ENCODE assay signal across 8 cellular contexts in genomic region chr2:176653856-176654443, GRCh38.
DNase-seq lines count a peak whose midpoint lies in the region; ATAC-seq and TF ChIP-seq lines count a peak whose summit lies in the region.

No MANE protein-coding gene starts in this region.

- H3K9me3 Mint-ChIP-seq in CD8-positive, alpha-beta T cell = no peaks in the 10 kb centered on the region
- no peaks in the 10 kb centered on the region for H3K9me3 Mint-ChIP-seq in activated T-cell treated with anti-CD3 and anti-CD28 coated beads, Interleukin-2, amount 50 U/mL, for 72 hours

- CTCF ChIA-PET in CD8-positive, alpha-beta T cell (lab: Charles Lee) = interaction anchor here (0.8 to 3.9 kb wide), 10 partner anchors 8 to 527 kb away, joined by 3 to 22 read pairs (median 4); no protein-coding TSS in a partner anchor

- TF ChIP-seq CTCF in CD8-positive, alpha-beta T cell (IDR thresholded peaks at IDR 0.05) = peak; percentile 42
- TF ChIP-seq CTCF in cardiac muscle cell (IDR thresholded peaks at IDR 0.05; ENCODE audit: low read depth, low read length) (peak; percentile 80), psoas muscle (IDR thresholded peaks at IDR 0.05) (peak; percentile 78)

- intact Hi-C loops in CD8-positive, alpha-beta T cell (cut with DNase I, micrococcal nuclease) = loop anchor here (2.0 to 10.0 kb wide), 6 partner anchors 158 to 761 kb away; no protein-coding TSS in a partner anchor
- intact Hi-C loops in psoas muscle (cut with DNase I) = loop anchor here (2.0 to 10.0 kb wide), 4 partner anchors 161 to 527 kb away; partner anchors contain the start of gene HOXD8 (in 2 of the 2)

- no peak overlapping the region for H3K27ac Mint-ChIP-seq in CD8-positive, alpha-beta T cell
- H3K27ac Mint-ChIP-seq in activated T-cell treated with anti-CD3 and anti-CD28 coated beads, Interleukin-2, amount 50 U/mL, for 72 hours = no peak overlapping the region

- H3K9me3 ChIP-seq in CD8-positive, alpha-beta T cell (ENCODE audit: low read length) = no peaks in the 10 kb centered on the region
- H3K9me3 ChIP-seq in cardiac muscle cell (ENCODE audit: low read depth) (no peaks in the 10 kb centered on the region), psoas muscle (no peaks in the 10 kb centered on the region)

- H3K36me3 ChIP-seq in CD8-positive, alpha-beta T cell (ENCODE audit: insufficient read depth, low read length) = no peaks in the 10 kb centered on the region
- H3K36me3 ChIP-seq in cardiac muscle cell = no peaks in the 10 kb centered on the region
- no peaks in the 10 kb centered on the region for H3K36me3 ChIP-seq in psoas muscle (ENCODE audit: insufficient read depth in 1 of 2, low read depth in 1 of 2)

- peak in 3 of 7 experiments; percentile 22 to 32 (median 22) for DNase-seq in CD8-positive, alpha-beta T cell
- DNase-seq in NCI-H226 (peak; percentile 47), cardiac muscle cell (ENCODE audit: low read depth in 1 of 2, low spot score in 1 of 2) (peak; percentile 75 to 80), psoas muscle (peak; percentile 58 to 76), NCI-H1048 (lab: John Stamatoyannopoulos, UW) (no peak)
- peak; percentile 37 to 44 for DNase-seq in activated T-cell treated with anti-CD3 and anti-CD28 coated beads, Interleukin-2, amount 50 U/mL, for 72 hours

- H3K4me1 ChIP-seq in CD8-positive, alpha-beta T cell (ENCODE audit: insufficient read depth, low read length) = peaks cover 12% of the 10 kb centered on the region
- H3K4me1 ChIP-seq in cardiac muscle cell (ENCODE audit: low read depth) (peaks cover 4% of the 10 kb centered on the region), psoas muscle (peaks cover 6% of the 10 kb centered on the region)

- H3K4me1 Mint-ChIP-seq in CD8-positive, alpha-beta T cell (ENCODE audit: low read depth) = peaks cover 14% of the 10 kb centered on the region
- H3K4me1 Mint-ChIP-seq in activated T-cell treated with anti-CD3 and anti-CD28 coated beads, Interleukin-2, amount 50 U/mL, for 72 hours (ENCODE audit: low read depth) = peaks cover 20% of the 10 kb centered on the region

- H3K4me3 ChIP-seq in CD8-positive, alpha-beta T cell (ENCODE audit: low read depth, low read length) = no peak overlapping the region
- H3K4me3 ChIP-seq in cardiac muscle cell (no peak overlapping the region), psoas muscle (no peak overlapping the region)

- no peak for ATAC-seq in CD8-positive, alpha-beta T cell
- ATAC-seq in GM18870 (IDR thresholded peaks at IDR 0.05; ENCODE audit: unreplicated experiment) (peak; percentile 49), HG03103 (IDR thresholded peaks at IDR 0.05; ENCODE audit: low read depth, unreplicated experiment) (peak; percentile 91), psoas muscle (peak; percentile 83 to 99 (median 90))
- ATAC-seq in activated T-cell treated with anti-CD3 and anti-CD28 coated beads, Interleukin-2, amount 50 U/mL, for 72 hours (replicated peaks in 1 of 2) = peak; percentile 59 to 67

- peaks cover 36% of the 10 kb centered on the region for H3K27me3 Mint-ChIP-seq in CD8-positive, alpha-beta T cell (ENCODE audit: low read depth)
- H3K27me3 Mint-ChIP-seq in activated T-cell treated with anti-CD3 and anti-CD28 coated beads, Interleukin-2, amount 50 U/mL, for 72 hours (ENCODE audit: low read depth) = peaks cover 40% of the 10 kb centered on the region

- H3K27ac ChIP-seq in CD8-positive, alpha-beta T cell (ENCODE audit: low read depth, low read length) = no peak overlapping the region
- no peak overlapping the region for H3K27ac ChIP-seq in cardiac muscle cell
- H3K27ac ChIP-seq in psoas muscle = no peak overlapping the region

- H3K4me3 Mint-ChIP-seq in CD8-positive, alpha-beta T cell = no peak overlapping the region
- H3K4me3 Mint-ChIP-seq in activated T-cell treated with anti-CD3 and anti-CD28 coated beads, Interleukin-2, amount 50 U/mL, for 72 hours = no peak overlapping the region

- H3K36me3 Mint-ChIP-seq in CD8-positive, alpha-beta T cell = no peaks in the 10 kb centered on the region
- H3K36me3 Mint-ChIP-seq in activated T-cell treated with anti-CD3 and anti-CD28 coated beads, Interleukin-2, amount 50 U/mL, for 72 hours (ENCODE audit: insufficient read depth in 2 of 2) = no peaks in the 10 kb centered on the region

- H3K27me3 ChIP-seq in CD8-positive, alpha-beta T cell (ENCODE audit: insufficient read depth, low read length) = no peaks in the 10 kb centered on the region
- H3K27me3 ChIP-seq in cardiac muscle cell (peaks cover 8% of the 10 kb centered on the region), psoas muscle (ENCODE audit: insufficient read depth in 3 of 3, low read length in 2 of 3) (no peaks in the 10 kb centered on the region)

- POLR2A ChIA-PET in CD8-positive, alpha-beta T cell (lab: Charles Lee) = interaction anchor here (1.4 kb wide), 1 partner anchor 22 kb away, joined by 3 read pairs; no protein-coding TSS in a partner anchor

- 20 to 30% (median 23%) methylated on average over 10 of the region's 10 CpGs for WGBS in psoas muscle, 3 donors
